ENCODE assay signal across 22 cellular contexts in genomic region chr1:1562556-1563195, GRCh38. TPM values are rescaled to one million over a fixed set of nuclear protein-coding genes. Genes with fewer than 3 reads are reported as not detected.
DNase-seq lines count a peak whose midpoint lies in the region; ATAC-seq, FAIRE-seq and TF ChIP-seq lines count a peak whose summit lies in the region.
"Had no signal": no experiment of that assay in that cellular context is flagged by ENCODE, and none has a peak within 500 bp of the region (broad histone marks: within the 10 kb centered on the region; RNA-seq: fewer than 3 reads in every experiment).

No MANE protein-coding gene starts in this region.

- H3K4me2 ChIP-seq in BLaER1 (peak overlapping the region; percentile 54), K562 (ENCODE audit: insufficient read depth, low read length) (no peak overlapping the region), neural progenitor cell (no peak overlapping the region)
- H3K4me2 ChIP-seq: SK-N-SH had no signal

- TF ChIP-seq EP300 in K562 (IDR thresholded peaks at IDR 0.05; ENCODE audit: low read length) = no peak

- H3K79me2 ChIP-seq in K562 (ENCODE audit: control insufficient read depth, insufficient read depth, low read length) (peaks cover 64% of the 10 kb centered on the region), neural progenitor cell (ENCODE audit: low read depth) (peaks cover 51% of the 10 kb centered on the region)

- H3K36me3 ChIP-seq in BLaER1 (peaks cover 97% of the 10 kb centered on the region), K562 (ENCODE audit: control insufficient read depth, insufficient read depth, low read length) (peaks cover 91% of the 10 kb centered on the region), lower lobe of right lung (peaks cover 65% of the 10 kb centered on the region), neural progenitor cell (no peaks in the 10 kb centered on the region)
- H3K36me3 ChIP-seq: breast epithelium, uterus had no signal

- H3K4me3 ChIP-seq in BLaER1 (no peak overlapping the region), K562 (no peak overlapping the region), lower lobe of right lung (no peak overlapping the region), neural progenitor cell (no peak overlapping the region)
- H3K4me3 ChIP-seq: breast epithelium, uterus had no signal

- no peak overlapping the region for H3K27ac Mint-ChIP-seq in neural progenitor cell
- H3K27ac Mint-ChIP-seq: activated B cell treated with CpG ODN at 0.5 μM for 24 hours; activated CD4-positive, alpha-beta memory T cell treated with anti-CD3 and anti-CD28 coated beads, Interleukin-2, amount 10 ng/mL, durations not matched to agents 7 days and 5 days; nephron had no signal

- TF ChIP-seq POLR2A in GM12892 (IDR thresholded peaks at IDR 0.05; ENCODE audit: low read depth, low read length) (peak; percentile 16; the same call in 1 of the 2 replicates), K562 (conservative IDR thresholded peaks at IDR 0.05) (no peak; the same call in 1 of the 2 replicates)

- CTCF ChIA-PET in K562 (lab: Yijun Ruan, JAX; ENCODE audit: low intra/inter-chr PET ratio) = no interaction called here

- intact Hi-C loops in K562 (cut with micrococcal nuclease) = no loop called here
- intact Hi-C loops in lower lobe of right lung (cut with DNase I) = no loop called here

- 94% methylated on average over 21 of the region's 21 CpGs for WGBS in K562 (ENCODE audit: insufficient coverage, low coverage, missing lambda C conversion rate)

- H3K27me3 ChIP-seq in BLaER1 (no peaks in the 10 kb centered on the region), K562 (ENCODE audit: control insufficient read depth in 2 of 2, insufficient read depth in 2 of 2, low read length in 2 of 2) (no peaks in the 10 kb centered on the region), lower lobe of right lung (ENCODE audit: low read depth) (no peaks in the 10 kb centered on the region), neural progenitor cell (no peaks in the 10 kb centered on the region)
- H3K27me3 ChIP-seq: breast epithelium, uterus had no signal

- H2AFZ ChIP-seq in K562 (ENCODE audit: low read depth, low read length) (no peak overlapping the region), neural progenitor cell (replicated peaks) (no peak overlapping the region)

- no TSS peak for BruUV-seq in K562 (replicated peaks; lab: Mats Ljungman, UMichigan)

- peaks cover 5% of the 10 kb centered on the region for H3K27me3 Mint-ChIP-seq in neural progenitor cell (ENCODE audit: insufficient read depth, low read depth)
- H3K27me3 Mint-ChIP-seq: activated B cell treated with CpG ODN at 0.5 μM for 24 hours; activated CD4-positive, alpha-beta memory T cell treated with anti-CD3 and anti-CD28 coated beads, Interleukin-2, amount 10 ng/mL, durations not matched to agents 7 days and 5 days had no signal

- H4K20me1 ChIP-seq in BLaER1 (peaks cover 100% of the 10 kb centered on the region), K562 (replicated peaks; ENCODE audit: control insufficient read depth, insufficient read depth, low read length) (peaks cover 16% of the 10 kb centered on the region), neural progenitor cell (ENCODE audit: low read depth) (peaks cover 48% of the 10 kb centered on the region)

- no peaks in the 10 kb centered on the region for H3K4me1 Mint-ChIP-seq in neural progenitor cell

- no peak for TF ChIP-seq RAD21 in K562 (CRISPR knock-in tag; conservative IDR thresholded peaks at IDR 0.05 in 1 of 2, IDR thresholded peaks at IDR 0.05 in 1 of 2)

- POLR2A ChIA-PET in K562 (lab: Yijun Ruan, JAX) = interaction anchor here (0.5 to 1.8 kb wide), 7 partner anchors 8 to 433 kb away, joined by 3 to 11 read pairs (median 3); no protein-coding TSS in a partner anchor

- no peak for TF ChIP-seq CTCF in K562 (IDR thresholded peaks at IDR 0.05 in 2 of 3, conservative IDR thresholded peaks at IDR 0.05 in 1 of 3; ENCODE audit: insufficient read depth in 2 of 3, low read depth in 1 of 3, low read length in 3 of 3)
- TF ChIP-seq CTCF in lower lobe of right lung (IDR thresholded peaks at IDR 0.05) = no peak
- TF ChIP-seq CTCF in neural progenitor cell (IDR thresholded peaks at IDR 0.05) = no peak

- no peaks in the 10 kb centered on the region for H3K9me1 ChIP-seq in K562 (ENCODE audit: control insufficient read depth, insufficient read depth, low read length)

- H3K9me3 ChIP-seq in BLaER1 (no peaks in the 10 kb centered on the region), K562 (replicated peaks; ENCODE audit: control insufficient read depth, insufficient read depth, low read depth, low read length) (peaks cover 4% of the 10 kb centered on the region; the same call in 1 of the 2 replicates), lower lobe of right lung (no peaks in the 10 kb centered on the region), neural progenitor cell (ENCODE audit: low read depth) (no peaks in the 10 kb centered on the region)
- H3K9me3 ChIP-seq: breast epithelium, SK-N-SH, uterus had no signal

- no peaks in the 10 kb centered on the region for H3F3A ChIP-seq in neural progenitor cell (ENCODE audit: low read depth)

- peak overlapping the region; percentile 64 for H3K9ac ChIP-seq in BLaER1
- peak overlapping the region in 1 of 2 experiments; percentile 41; a peak in 2 of 4 replicates for H3K9ac ChIP-seq in K562 (ENCODE audit: insufficient read depth in 1 of 2, low read depth in 2 of 2, low read length in 2 of 2)
- no peak overlapping the region for H3K9ac ChIP-seq in neural progenitor cell
- H3K9ac ChIP-seq: SK-N-SH had no signal

- FAIRE-seq in GM12892 (lab: Jason Lieb, UNC) (no peak), K562 (lab: Jason Lieb, UNC) (no peak)
- FAIRE-seq: endometrium had no signal

- in situ Hi-C loops in K562 (cut with MboI) = no loop called here

- peaks cover 36% of the 10 kb centered on the region for H3K4me1 ChIP-seq in BLaER1
- H3K4me1 ChIP-seq in K562 (replicated peaks in 1 of 2; ENCODE audit: control insufficient read depth in 2 of 2, insufficient read depth in 2 of 2, low read length in 2 of 2) = peaks cover 3 to 23% of the 10 kb centered on the region in 2 experiments; a peak in 3 of 5 replicates
- H3K4me1 ChIP-seq in lower lobe of right lung = peaks cover 23% of the 10 kb centered on the region
- H3K4me1 ChIP-seq in neural progenitor cell = no peaks in the 10 kb centered on the region
- H3K4me1 ChIP-seq: breast epithelium, uterus had no signal

- no peak overlapping the region for H3K4me3 Mint-ChIP-seq in neural progenitor cell
- H3K4me3 Mint-ChIP-seq: activated B cell treated with CpG ODN at 0.5 μM for 24 hours; activated CD4-positive, alpha-beta memory T cell treated with anti-CD3 and anti-CD28 coated beads, Interleukin-2, amount 10 ng/mL, durations not matched to agents 7 days and 5 days; nephron had no signal

- H3K9me3 Mint-ChIP-seq in neural progenitor cell = no peaks in the 10 kb centered on the region
- H3K9me3 Mint-ChIP-seq: activated B cell treated with CpG ODN at 0.5 μM for 24 hours; activated CD4-positive, alpha-beta memory T cell treated with anti-CD3 and anti-CD28 coated beads, Interleukin-2, amount 10 ng/mL, durations not matched to agents 7 days and 5 days; nephron had no signal

- ATAC-seq in K562 (peak; percentile 11), lower lobe of right lung (no peak), GM19035 (IDR thresholded peaks at IDR 0.05; ENCODE audit: unreplicated experiment) (no peak)
- ATAC-seq: left lobe of liver had no signal

- peaks cover 25% of the 10 kb centered on the region for H3K36me3 Mint-ChIP-seq in neural progenitor cell

- DNase-seq in GM12892 (ENCODE audit: insufficient read length) = no peak
- no peak for DNase-seq in K562 (ENCODE audit: extremely low read depth in 1 of 4, low spot score in 3 of 4)
- DNase-seq in lower lobe of right lung = no peak
- DNase-seq in neural progenitor cell (ENCODE audit: low spot score) = no peak
- no peak for DNase-seq in hypothalamus (lab: John Stamatoyannopoulos, UW)
- DNase-seq: activated B cell treated with CpG ODN at 0.5 μM for 24 hours; activated CD4-positive, alpha-beta memory T cell treated with anti-CD3 and anti-CD28 coated beads, Interleukin-2, amount 10 ng/mL, durations not matched to agents 7 days and 5 days; DND-41; NCI-H2029 treated with DMSO at 0.1 percent for 48 hours; NCI-H510A; posterior cingulate gyrus; SK-N-SH; substantia nigra; T-helper 9 cell; uterus had no signal

- H3K27ac ChIP-seq in BLaER1 (0 out of 2 replicates have a peak overlapping the region, but pooled peaks have one; percentile 30), K562 (ENCODE audit: extremely low read depth, low read depth, low read length) (no peak overlapping the region), lower lobe of right lung (peak overlapping the region; percentile 43), neural progenitor cell (no peak overlapping the region)
- H3K27ac ChIP-seq: breast epithelium, uterus had no signal

RNA-seq across cellular contexts. Expression of gene SSU72, which starts 12.0 kb away (rescaled TPM):
- polyA plus RNA-seq in GM12892 (2012; ENCODE audit: missing spikeins) = 84.2 TPM
- total RNA-seq in K562 (2011; cell fraction: chromatin; rRNA removed; ENCODE audit: low replicate concordance) = 158 and 318 TPM in 2 replicates
- total RNA-seq in K562 (2011; cell fraction: nucleolus; rRNA removed) = 177 TPM in 2 replicates
- total RNA-seq in K562 (2011; cell fraction: nucleoplasm; rRNA removed) = 165 and 176 TPM in 2 replicates
- total RNA-seq in K562 (2014; rRNA removed) = 157 and 175 TPM in 2 replicates
- 75.3 and 77.6 TPM in 2 replicates for total RNA-seq in K562 (2014; rRNA removed; fragmentation: Illumina TruSeq; extraction: Trizol)
- total RNA-seq in K562 (2015; rRNA removed; fragmentation: Illumina TruSeq; extraction: Trizol) = 79.3 and 80.4 TPM in 2 replicates
- 185 and 187 TPM in 2 replicates for total RNA-seq in K562 (2021)
- 77.5 and 94.6 TPM in 2 replicates for polyA plus RNA-seq in K562 (2011; rRNA removed)
- 108 and 136 TPM in 2 replicates for polyA plus RNA-seq in K562 (2011; cell fraction: cytosol; rRNA removed)
- 118 and 152 TPM in 2 replicates for polyA plus RNA-seq in K562 (2011; cell fraction: nucleus; rRNA removed)
- polyA plus RNA-seq in K562 (2012) = 185 and 187 TPM in 2 replicates
- polyA plus RNA-seq in K562 (2014; fragmentation: Illumina TruSeq; extraction: Trizol) = 184 and 187 TPM in 2 replicates
- 10 to 100 TPM; 70.8 to 90.8 TPM for polyA plus RNA-seq in K562 (2014; fragmentation: Nextera tagmentation; extraction: Ambion mirVana)
- polyA plus RNA-seq in K562 (2014; rRNA removed) = 201 and 217 TPM in 2 replicates
- 79.6 and 115 TPM in 2 replicates for polyA minus RNA-seq in K562 (2011; rRNA and poly(A)+ RNA removed)
- polyA minus RNA-seq in K562 (2011; cell fraction: cytosol; rRNA and poly(A)+ RNA removed) = 73.7 and 101 TPM in 2 replicates
- 42.8 and 44.6 TPM in 2 replicates for polyA minus RNA-seq in K562 (2011; cell fraction: nucleus; rRNA and poly(A)+ RNA removed)
- 123 TPM for total RNA-seq in lower lobe of right lung
- 82.5 and 94.1 TPM in 2 replicates for total RNA-seq in neural progenitor cell (ENCODE audit: low replicate concordance)

RNA-seq across cellular contexts. Expression of gene TMEM240, which starts 22.3 kb away (rescaled TPM):
- polyA plus RNA-seq in GM12892 (2012; ENCODE audit: missing spikeins) = not detected
- 1.2 and 8.3 TPM in 2 replicates for total RNA-seq in K562 (2011; cell fraction: chromatin; rRNA removed; ENCODE audit: low replicate concordance)
- 5.3 and 6.0 TPM in 2 replicates for total RNA-seq in K562 (2011; cell fraction: nucleolus; rRNA removed)
- 2.6 and 6.0 TPM in 2 replicates for total RNA-seq in K562 (2011; cell fraction: nucleoplasm; rRNA removed)
- 0.78 TPM in 1 of 2 replicates, not detected in the other for total RNA-seq in K562 (2014; rRNA removed)
- total RNA-seq in K562 (2014; rRNA removed; fragmentation: Illumina TruSeq; extraction: Trizol) = not detected in 2 replicates
- 0.38 and 0.43 TPM in 2 replicates for total RNA-seq in K562 (2015; rRNA removed; fragmentation: Illumina TruSeq; extraction: Trizol)
- total RNA-seq in K562 (2021) = 1.3 and 2.0 TPM in 2 replicates
- 0.24 TPM in 2 replicates for polyA plus RNA-seq in K562 (2011; rRNA removed)
- 0.46 TPM in 1 of 2 replicates, not detected in the other for polyA plus RNA-seq in K562 (2011; cell fraction: cytosol; rRNA removed)
- polyA plus RNA-seq in K562 (2011; cell fraction: nucleus; rRNA removed) = 3.5 and 8.1 TPM in 2 replicates
- polyA plus RNA-seq in K562 (2012) = 1.1 and 3.2 TPM in 2 replicates
- not detected in 2 replicates for polyA plus RNA-seq in K562 (2014; fragmentation: Illumina TruSeq; extraction: Trizol)
- polyA plus RNA-seq in K562 (2014; fragmentation: Nextera tagmentation; extraction: Ambion mirVana) = not detected
- 0.28 and 0.94 TPM in 2 replicates for polyA plus RNA-seq in K562 (2014; rRNA removed)
- not detected in 2 replicates for polyA minus RNA-seq in K562 (2011; rRNA and poly(A)+ RNA removed)
- not detected in 2 replicates for polyA minus RNA-seq in K562 (2011; cell fraction: cytosol; rRNA and poly(A)+ RNA removed)
- 0.56 and 0.67 TPM in 2 replicates for polyA minus RNA-seq in K562 (2011; cell fraction: nucleus; rRNA and poly(A)+ RNA removed)
- total RNA-seq in lower lobe of right lung = 3.9 TPM
- 8.0 and 13.3 TPM in 2 replicates for total RNA-seq in neural progenitor cell (ENCODE audit: low replicate concordance)
- total RNA-seq: RPMI7951 had no signal

RNA-seq across cellular contexts. Expression of gene FNDC10, which starts 37.3 kb away (rescaled TPM):
- polyA plus RNA-seq in GM12892 (2012; ENCODE audit: missing spikeins) = 0.68 TPM
- 0.83 and 3.0 TPM in 2 replicates for total RNA-seq in K562 (2011; cell fraction: chromatin; rRNA removed; ENCODE audit: low replicate concordance)
- 3.7 and 4.7 TPM in 2 replicates for total RNA-seq in K562 (2011; cell fraction: nucleolus; rRNA removed)
- 2.1 and 4.0 TPM in 2 replicates for total RNA-seq in K562 (2011; cell fraction: nucleoplasm; rRNA removed)
- total RNA-seq in K562 (2014; rRNA removed) = 2.2 and 3.1 TPM in 2 replicates
- total RNA-seq in K562 (2014; rRNA removed; fragmentation: Illumina TruSeq; extraction: Trizol) = 0.29 TPM in 1 of 2 replicates, not detected in the other
- 2.9 and 3.8 TPM in 2 replicates for total RNA-seq in K562 (2015; rRNA removed; fragmentation: Illumina TruSeq; extraction: Trizol)
- 6.3 and 7.7 TPM in 2 replicates for total RNA-seq in K562 (2021)
- 1.4 and 2.3 TPM in 2 replicates for polyA plus RNA-seq in K562 (2011; rRNA removed)
- polyA plus RNA-seq in K562 (2011; cell fraction: cytosol; rRNA removed) = 4.3 and 18.6 TPM in 2 replicates
- 2.5 and 5.4 TPM in 2 replicates for polyA plus RNA-seq in K562 (2011; cell fraction: nucleus; rRNA removed)
- polyA plus RNA-seq in K562 (2012) = 6.7 and 7.8 TPM in 2 replicates
- 1.6 and 4.4 TPM in 2 replicates for polyA plus RNA-seq in K562 (2014; fragmentation: Illumina TruSeq; extraction: Trizol)
- under 1 TPM; 0.08 to 0.11 TPM for polyA plus RNA-seq in K562 (2014; fragmentation: Nextera tagmentation; extraction: Ambion mirVana)
- 3.2 and 5.5 TPM in 2 replicates for polyA plus RNA-seq in K562 (2014; rRNA removed)
- 0.45 and 1.0 TPM in 2 replicates for polyA minus RNA-seq in K562 (2011; rRNA and poly(A)+ RNA removed)
- polyA minus RNA-seq in K562 (2011; cell fraction: cytosol; rRNA and poly(A)+ RNA removed) = 7.0 and 9.5 TPM in 2 replicates
- 2.7 and 3.0 TPM in 2 replicates for polyA minus RNA-seq in K562 (2011; cell fraction: nucleus; rRNA and poly(A)+ RNA removed)
- total RNA-seq in lower lobe of right lung = 7.7 TPM
- total RNA-seq in neural progenitor cell (ENCODE audit: low replicate concordance) = 2.5 and 7.8 TPM in 2 replicates

RNA-seq across cellular contexts. Expression of gene ATAD3A, which starts 50.7 kb away (rescaled TPM):
- polyA plus RNA-seq in GM12892 (2012; ENCODE audit: missing spikeins) = 8.9 TPM
- total RNA-seq in K562 (2011; cell fraction: chromatin; rRNA removed; ENCODE audit: low replicate concordance) = 54.7 and 190 TPM in 2 replicates
- 155 and 182 TPM in 2 replicates for total RNA-seq in K562 (2011; cell fraction: nucleolus; rRNA removed)
- 64.8 and 77.4 TPM in 2 replicates for total RNA-seq in K562 (2011; cell fraction: nucleoplasm; rRNA removed)
- total RNA-seq in K562 (2014; rRNA removed) = 173 and 183 TPM in 2 replicates
- total RNA-seq in K562 (2014; rRNA removed; fragmentation: Illumina TruSeq; extraction: Trizol) = 18.6 and 20.2 TPM in 2 replicates
- total RNA-seq in K562 (2015; rRNA removed; fragmentation: Illumina TruSeq; extraction: Trizol) = 80.1 and 87.1 TPM in 2 replicates
- total RNA-seq in K562 (2021) = 151 and 167 TPM in 2 replicates
- polyA plus RNA-seq in K562 (2011; rRNA removed) = 36.7 and 40.8 TPM in 2 replicates
- polyA plus RNA-seq in K562 (2011; cell fraction: cytosol; rRNA removed) = 47.1 and 118 TPM in 2 replicates
- polyA plus RNA-seq in K562 (2011; cell fraction: nucleus; rRNA removed) = 98.3 and 162 TPM in 2 replicates
- 69.9 and 90.0 TPM in 2 replicates for polyA plus RNA-seq in K562 (2012)
- polyA plus RNA-seq in K562 (2014; fragmentation: Illumina TruSeq; extraction: Trizol) = 29.2 and 90.5 TPM in 2 replicates
- 1 to 10 TPM in 1 of 2 experiments, under 1 TPM in 1; 0.10 to 1.0 TPM for polyA plus RNA-seq in K562 (2014; fragmentation: Nextera tagmentation; extraction: Ambion mirVana)
- 123 and 131 TPM in 2 replicates for polyA plus RNA-seq in K562 (2014; rRNA removed)
- 14.9 and 33.5 TPM in 2 replicates for polyA minus RNA-seq in K562 (2011; rRNA and poly(A)+ RNA removed)
- 50.2 and 62.0 TPM in 2 replicates for polyA minus RNA-seq in K562 (2011; cell fraction: cytosol; rRNA and poly(A)+ RNA removed)
- 28.4 and 31.9 TPM in 2 replicates for polyA minus RNA-seq in K562 (2011; cell fraction: nucleus; rRNA and poly(A)+ RNA removed)
- total RNA-seq in lower lobe of right lung = 14.1 TPM
- total RNA-seq in neural progenitor cell (ENCODE audit: low replicate concordance) = 7.8 and 25.1 TPM in 2 replicates

RNA-seq across cellular contexts. Expression of gene MIB2, which starts 52.6 kb away (rescaled TPM):
- 4.6 TPM for polyA plus RNA-seq in GM12892 (2012; ENCODE audit: missing spikeins)
- 59.7 and 195 TPM in 2 replicates for total RNA-seq in K562 (2011; cell fraction: chromatin; rRNA removed; ENCODE audit: low replicate concordance)
- total RNA-seq in K562 (2011; cell fraction: nucleolus; rRNA removed) = 141 and 146 TPM in 2 replicates
- 57.8 and 65.2 TPM in 2 replicates for total RNA-seq in K562 (2011; cell fraction: nucleoplasm; rRNA removed)
- total RNA-seq in K562 (2014; rRNA removed) = 13.1 and 18.6 TPM in 2 replicates
- total RNA-seq in K562 (2014; rRNA removed; fragmentation: Illumina TruSeq; extraction: Trizol) = 0.48 and 0.62 TPM in 2 replicates
- total RNA-seq in K562 (2015; rRNA removed; fragmentation: Illumina TruSeq; extraction: Trizol) = 3.1 and 4.9 TPM in 2 replicates
- total RNA-seq in K562 (2021) = 17.0 and 17.2 TPM in 2 replicates
- polyA plus RNA-seq in K562 (2011; rRNA removed) = 6.6 and 10.1 TPM in 2 replicates
- 9.9 and 25.0 TPM in 2 replicates for polyA plus RNA-seq in K562 (2011; cell fraction: cytosol; rRNA removed)
- 105 and 181 TPM in 2 replicates for polyA plus RNA-seq in K562 (2011; cell fraction: nucleus; rRNA removed)
- polyA plus RNA-seq in K562 (2012) = 16.8 and 55.2 TPM in 2 replicates
- polyA plus RNA-seq in K562 (2014; fragmentation: Illumina TruSeq; extraction: Trizol) = 0.80 and 1.4 TPM in 2 replicates
- under 1 TPM in 1 of 2 experiments, not detected in 1; 0.04 TPM for polyA plus RNA-seq in K562 (2014; fragmentation: Nextera tagmentation; extraction: Ambion mirVana)
- polyA plus RNA-seq in K562 (2014; rRNA removed) = 12.0 and 16.8 TPM in 2 replicates
- 4.4 and 5.2 TPM in 2 replicates for polyA minus RNA-seq in K562 (2011; rRNA and poly(A)+ RNA removed)
- polyA minus RNA-seq in K562 (2011; cell fraction: cytosol; rRNA and poly(A)+ RNA removed) = 7.8 and 14.8 TPM in 2 replicates
- 40.3 and 45.4 TPM in 2 replicates for polyA minus RNA-seq in K562 (2011; cell fraction: nucleus; rRNA and poly(A)+ RNA removed)
- 82.5 TPM for total RNA-seq in lower lobe of right lung
- total RNA-seq in neural progenitor cell (ENCODE audit: low replicate concordance) = 7.5 and 71.6 TPM in 2 replicates

Comparison
In these comparisons a context has a peak if more than half of its experiments do, and no peak if none do; other contexts are left out.
1. H3K27ac ChIP-seq: peak in BLaER1 (single experiment) and lower lobe of right lung (single experiment); none in K562 (single experiment) and neural progenitor cell (single experiment).